In the genomic region with DNA sequence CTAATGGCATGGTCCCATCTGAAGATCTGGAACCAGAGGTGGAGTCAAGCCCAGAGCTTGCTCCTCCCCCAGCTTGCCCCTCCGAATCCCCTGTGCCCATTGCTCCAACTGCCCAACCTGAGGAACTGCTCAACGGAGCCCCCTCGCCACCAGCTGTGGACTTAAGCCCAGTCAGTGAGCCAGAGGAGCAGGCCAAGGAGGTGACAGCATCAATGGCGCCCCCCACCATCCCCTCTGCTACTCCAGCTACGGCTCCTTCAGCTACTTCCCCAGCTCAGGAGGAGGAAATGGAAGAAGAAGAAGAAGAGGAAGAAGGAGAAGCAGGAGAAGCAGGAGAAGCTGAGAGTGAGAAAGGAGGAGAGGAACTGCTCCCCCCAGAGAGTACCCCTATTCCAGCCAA, we compare ENCODE assay signal across 18 cellular contexts. TPM values are rescaled to one million over a fixed set of nuclear protein-coding genes. Genes with fewer than 3 reads are reported as not detected.
A peak's percentile ranks its signal among the peaks of the same experiment; 100 is the strongest.
DNase-seq lines count a peak whose midpoint lies in the region; ATAC-seq and TF ChIP-seq lines count a peak whose summit lies in the region.
"Had no signal": no experiment of that assay in that cellular context is flagged by ENCODE, and none has a peak within 500 bp of the region (broad histone marks: within the 10 kb centered on the region; RNA-seq: fewer than 3 reads in every experiment).

No MANE protein-coding gene starts in this region.

- H3K9me2 ChIP-seq in GM23338 (ENCODE audit: insufficient read depth): no peaks in the 10 kb centered on the region
- H3K9me2 ChIP-seq in PC-3 (replicated peaks; ENCODE audit: low read length): no peaks in the 10 kb centered on the region

- H3K27me3 ChIP-seq in GM23338 (ENCODE audit: insufficient read depth): no peaks in the 10 kb centered on the region
- no peaks in the 10 kb centered on the region for H3K27me3 ChIP-seq in PC-3 (ENCODE audit: low read length)
- H3K27me3 ChIP-seq in skeletal muscle tissue (ENCODE audit: control insufficient read depth in 3 of 3, insufficient read depth in 3 of 3, low read length in 3 of 3): no peaks in the 10 kb centered on the region
- H3K27me3 ChIP-seq: ascending aorta, esophagus squamous epithelium, upper lobe of right lung had no signal

- H3K27ac ChIP-seq in GM23338 (ENCODE audit: low read depth): no peak overlapping the region
- H3K27ac ChIP-seq in PC-3 (ENCODE audit: low read length): no peak overlapping the region
- H3K27ac ChIP-seq in cingulate gyrus (ENCODE audit: low read depth, low read length): peak overlapping the region; percentile 54
- H3K27ac ChIP-seq in skeletal muscle tissue (ENCODE audit: low read depth, low read length): peak overlapping the region; percentile 98

- no peaks in the 10 kb centered on the region for H3K9me3 Mint-ChIP-seq in GM23338
- H3K9me3 Mint-ChIP-seq: activated CD4-positive, alpha-beta memory T cell treated with anti-CD3 and anti-CD28 coated beads, Interleukin-2, amount 10 ng/mL, durations not matched to agents 7 days and 5 days had no signal

- ATAC-seq in GM23338: no peak
- ATAC-seq in PC-3: no peak
- no peak for ATAC-seq in HG02763 (IDR thresholded peaks at IDR 0.05; ENCODE audit: unreplicated experiment)
- ATAC-seq in HG02623 (IDR thresholded peaks at IDR 0.05; ENCODE audit: unreplicated experiment): no peak
- ATAC-seq: upper lobe of right lung had no signal

- H3K4me1 ChIP-seq in GM23338 (ENCODE audit: insufficient read depth) (peaks cover 3% of the 10 kb centered on the region; the same call in 1 of the 2 replicates), PC-3 (ENCODE audit: insufficient read depth, low read length) (peaks cover 36% of the 10 kb centered on the region), skeletal muscle tissue (ENCODE audit: control insufficient read depth in 3 of 3, insufficient read depth in 3 of 3, low read length in 3 of 3) (peaks cover 71 to 87% (median 71%) of the 10 kb centered on the region in 3 donors)

- H3K79me2 ChIP-seq in GM23338 (replicated peaks; ENCODE audit: insufficient read depth): peaks cover 79% of the 10 kb centered on the region
- H3K79me2 ChIP-seq in PC-3 (ENCODE audit: low read length): peaks cover 88% of the 10 kb centered on the region

- H3K27ac Mint-ChIP-seq in GM23338: peak overlapping the region; percentile 48; the same call in 1 of the 2 replicates
- H3K27ac Mint-ChIP-seq: activated CD4-positive, alpha-beta memory T cell treated with anti-CD3 and anti-CD28 coated beads, Interleukin-2, amount 10 ng/mL, durations not matched to agents 7 days and 5 days had no signal

- no peak overlapping the region for H3K4me2 ChIP-seq in GM23338
- H3K4me2 ChIP-seq in PC-3 (ENCODE audit: low read length): no peak overlapping the region

- no peak for DNase-seq in GM23338 (ENCODE audit: low spot score)
- DNase-seq in PC-3: no peak
- DNase-seq in NCI-H1092 (lab: John Stamatoyannopoulos, UW): no peak
- DNase-seq in NCI-H146 treated with DMSO at 0.1 percent for 48 hours (lab: John Stamatoyannopoulos, UW; ENCODE audit: unreplicated experiment): no peak
- DNase-seq: activated CD4-positive, alpha-beta memory T cell treated with anti-CD3 and anti-CD28 coated beads, Interleukin-2, amount 10 ng/mL, durations not matched to agents 7 days and 5 days; cortex of kidney; esophagus squamous epithelium; mesendoderm; NCI-H2081; NCI-H526; stimulated activated CD4-positive, alpha-beta T cell treated with anti-CD3 and anti-CD28 coated beads, Interleukin-4, amount 100 ng/mL, for 1 hour; upper lobe of right lung had no signal

- H3F3A ChIP-seq in GM23338 (replicated peaks; ENCODE audit: low read depth) (peaks cover 8% of the 10 kb centered on the region; the same call in 1 of the 2 replicates), PC-3 (ENCODE audit: low read length, unreplicated experiment) (no peaks in the 10 kb centered on the region)

- no peak overlapping the region for H2AFZ ChIP-seq in GM23338
- H2AFZ ChIP-seq in PC-3 (ENCODE audit: low read length): no peak overlapping the region

- H3K4me3 ChIP-seq in GM23338 (no peak overlapping the region), PC-3 (ENCODE audit: low read length) (no peak overlapping the region), skeletal muscle tissue (ENCODE audit: low read length in 3 of 3) (peak overlapping the region; percentile 79 to 81 (median 80))
- H3K4me3 ChIP-seq: ascending aorta, esophagus squamous epithelium, HAP-1, upper lobe of right lung had no signal

- TSS peak; percentile 6 for BruUV-seq in PC-3 (replicated peaks; lab: Mats Ljungman, UMichigan)

- peaks cover 96% of the 10 kb centered on the region for H3K36me3 Mint-ChIP-seq in GM23338 (ENCODE audit: low read depth)

- H4K20me1 ChIP-seq in GM23338 (replicated peaks; ENCODE audit: insufficient read depth) (peaks cover 78% of the 10 kb centered on the region), PC-3 (ENCODE audit: low read length) (peaks cover 65% of the 10 kb centered on the region)

- H3K9ac ChIP-seq in PC-3 (ENCODE audit: low read length): no peak overlapping the region
- H3K9ac ChIP-seq in skeletal muscle tissue (ENCODE audit: low read depth in 1 of 3, low read length in 3 of 3): peak overlapping the region; percentile 59 to 91 (median 90)

- H3K9me3 ChIP-seq in PC-3 (ENCODE audit: low read length) (no peaks in the 10 kb centered on the region), skeletal muscle tissue (ENCODE audit: control insufficient read depth in 3 of 3, low read length in 3 of 3) (no peaks in the 10 kb centered on the region)
- H3K9me3 ChIP-seq: ascending aorta, esophagus squamous epithelium, HAP-1, upper lobe of right lung had no signal

- peaks cover 23% of the 10 kb centered on the region for H3K4me1 Mint-ChIP-seq in GM23338

- intact Hi-C loops in PC-3 (cut with micrococcal nuclease): no loop called here

- no peak overlapping the region for H3K4me3 Mint-ChIP-seq in GM23338
- H3K4me3 Mint-ChIP-seq: activated CD4-positive, alpha-beta memory T cell treated with anti-CD3 and anti-CD28 coated beads, Interleukin-2, amount 10 ng/mL, durations not matched to agents 7 days and 5 days had no signal

- peaks cover 83% of the 10 kb centered on the region for H3K36me3 ChIP-seq in GM23338 (ENCODE audit: insufficient read depth)
- H3K36me3 ChIP-seq in PC-3 (ENCODE audit: low read depth, low read length): peaks cover 81% of the 10 kb centered on the region
- peaks cover 61 to 75% (median 73%) of the 10 kb centered on the region in 3 donors for H3K36me3 ChIP-seq in skeletal muscle tissue (ENCODE audit: control insufficient read depth in 3 of 3, insufficient read depth in 3 of 3, low read length in 3 of 3)

- H3K27me3 Mint-ChIP-seq in GM23338 (ENCODE audit: insufficient read depth, low read depth, poor library complexity): peaks cover 33% of the 10 kb centered on the region
- H3K27me3 Mint-ChIP-seq: activated CD4-positive, alpha-beta memory T cell treated with anti-CD3 and anti-CD28 coated beads, Interleukin-2, amount 10 ng/mL, durations not matched to agents 7 days and 5 days had no signal

- TF ChIP-seq CTCF in GM23338 (conservative IDR thresholded peaks at IDR 0.05; ENCODE audit: low read depth in 2 of 2) (no peak), PC-3 (conservative IDR thresholded peaks at IDR 0.05; ENCODE audit: low read depth, low read length) (no peak)

- CTCF ChIA-PET in PC-3 (lab: Charles Lee): no interaction called here

- POLR2A ChIA-PET in PC-3 (lab: Charles Lee; ENCODE audit: unreplicated experiment): no interaction called here

TF ChIP-seq in GM23338, 12 proteins besides CTCF, POLR2A, EP300 and RAD21 (continues in another document):
- TF ChIP-seq EZH2phosphoT487 (IDR thresholded peaks at IDR 0.05; ENCODE audit: unreplicated experiment): no peak
- no peak for TF ChIP-seq ZNF331 (CRISPR knock-in tag; IDR thresholded peaks at IDR 0.05; ENCODE audit: low read depth)
- TF ChIP-seq STAT1 (IDR thresholded peaks at IDR 0.05; ENCODE audit: unreplicated experiment): no peak
- no peak for TF ChIP-seq EZH2 (IDR thresholded peaks at IDR 0.05; ENCODE audit: low read depth, unreplicated experiment)
- no peak for TF ChIP-seq JUNB (IDR thresholded peaks at IDR 0.05; ENCODE audit: unreplicated experiment)

RNA-seq across cellular contexts. Expression of gene EIF4G1, which starts 7.3 kb away (rescaled TPM):
- 552 and 565 TPM in 2 replicates for total RNA-seq in GM23338 (2014; rRNA removed; shearing (Covaris generic))
- polyA plus RNA-seq in GM23338 (2016; fragmentation: Nextera tagmentation; extraction: Ambion mirVana): 227 and 239 TPM in 2 replicates
- 463 and 599 TPM in 2 replicates for total RNA-seq in PC-3 (2014; rRNA removed)
- 162 TPM for total RNA-seq in skeletal muscle tissue

RNA-seq across cellular contexts. Expression of gene FAM131A, which starts 15.7 kb away (rescaled TPM):
- total RNA-seq in GM23338 (2014; rRNA removed; shearing (Covaris generic)): 14.8 and 31.8 TPM in 2 replicates
- polyA plus RNA-seq in GM23338 (2016; fragmentation: Nextera tagmentation; extraction: Ambion mirVana): 6.7 and 9.6 TPM in 2 replicates
- total RNA-seq in PC-3 (2014; rRNA removed): 21.9 and 24.2 TPM in 2 replicates
- 9.4 TPM for total RNA-seq in skeletal muscle tissue

RNA-seq across cellular contexts. Expression of gene PSMD2, which starts 22.6 kb away (rescaled TPM):
- 328 and 507 TPM in 2 replicates for total RNA-seq in GM23338 (2014; rRNA removed; shearing (Covaris generic))
- 101 and 117 TPM in 2 replicates for polyA plus RNA-seq in GM23338 (2016; fragmentation: Nextera tagmentation; extraction: Ambion mirVana)
- total RNA-seq in PC-3 (2014; rRNA removed) (1,057 and 1,393 TPM in 2 replicates), skeletal muscle tissue (259 TPM)

RNA-seq across cellular contexts. Expression of gene CLCN2, which starts 39.7 kb away (rescaled TPM):
- total RNA-seq in GM23338 (2014; rRNA removed; shearing (Covaris generic)): 9.2 and 10.7 TPM in 2 replicates
- 5.4 and 7.0 TPM in 2 replicates for polyA plus RNA-seq in GM23338 (2016; fragmentation: Nextera tagmentation; extraction: Ambion mirVana)
- 13.0 and 17.0 TPM in 2 replicates for total RNA-seq in PC-3 (2014; rRNA removed)
- 2.6 TPM for total RNA-seq in skeletal muscle tissue

RNA-seq across cellular contexts. Expression of gene POLR2H, which starts 39.8 kb away (rescaled TPM):
- total RNA-seq in GM23338 (2014; rRNA removed; shearing (Covaris generic)): 182 and 199 TPM in 2 replicates
- polyA plus RNA-seq in GM23338 (2016; fragmentation: Nextera tagmentation; extraction: Ambion mirVana): 190 and 205 TPM in 2 replicates
- total RNA-seq in PC-3 (2014; rRNA removed) (184 and 193 TPM in 2 replicates), skeletal muscle tissue (44.4 TPM)

Comparison
In these comparisons a context has a peak if more than half of its experiments do, and no peak if none do; other contexts are left out.
1. H3K27ac ChIP-seq: peak in cingulate gyrus (single experiment) and skeletal muscle tissue (single experiment); none in GM23338 (single experiment) and PC-3 (single experiment).
2. H3K4me3 ChIP-seq: peak in skeletal muscle tissue (3 of 3); none in GM23338 (single experiment) and PC-3 (single experiment).